18 cellular contexts compared by ENCODE assay signal in genomic region chr18:28050561-28050960, GRCh38.
"Had no signal": no experiment of that assay in that cellular context is flagged by ENCODE, and none has a peak within 500 bp of the region (broad histone marks: within the 10 kb centered on the region; RNA-seq: fewer than 3 reads in every experiment).

No MANE protein-coding gene starts in this region.

- H3K36me3 ChIP-seq: adrenal gland, ascending aorta, gastroesophageal sphincter, heart right ventricle, neutrophil, spleen, thyroid gland had no signal

- H3K27ac ChIP-seq: adrenal gland, ascending aorta, epithelial cell of prostate, gastroesophageal sphincter, heart right ventricle, neutrophil, spleen, thyroid gland had no signal

- H3K4me1 ChIP-seq: ascending aorta, gastroesophageal sphincter, spleen had no signal

- H3K4me3 ChIP-seq: adrenal gland, ascending aorta, gastroesophageal sphincter, heart right ventricle, spleen, thyroid gland had no signal

- H3K9me3 ChIP-seq: adrenal gland, ascending aorta, gastroesophageal sphincter, heart right ventricle, neutrophil, thyroid gland had no signal

- H3K27me3 ChIP-seq: adrenal gland, ascending aorta, gastroesophageal sphincter, heart right ventricle, neutrophil, spleen, thyroid gland had no signal

- DNase-seq: activated T-cell treated with anti-CD3 and anti-CD28 coated beads, Interleukin-2, amount 50 U/mL, for 1 hour; adrenal gland; cortex of kidney; heart right ventricle; islet precursor cell; left cardiac atrium; midbrain; natural killer cell; posterior cingulate gyrus; spleen; stimulated activated CD4-positive, alpha-beta T cell treated with anti-CD3 and anti-CD28 coated beads, Interleukin-4, amount 100 ng/mL, for 4 hours; stimulated activated naive CD8-positive, alpha-beta T cell treated with anti-CD3 and anti-CD28 coated beads, Interleukin-15, Interleukin-2, amounts not matched to agents 100 U/mL and 50 U/mL, for 24 hours; T-helper 9 cell; thyroid gland had no signal
